ENCODE assay signal across 1 cellular context in the genomic region with DNA sequence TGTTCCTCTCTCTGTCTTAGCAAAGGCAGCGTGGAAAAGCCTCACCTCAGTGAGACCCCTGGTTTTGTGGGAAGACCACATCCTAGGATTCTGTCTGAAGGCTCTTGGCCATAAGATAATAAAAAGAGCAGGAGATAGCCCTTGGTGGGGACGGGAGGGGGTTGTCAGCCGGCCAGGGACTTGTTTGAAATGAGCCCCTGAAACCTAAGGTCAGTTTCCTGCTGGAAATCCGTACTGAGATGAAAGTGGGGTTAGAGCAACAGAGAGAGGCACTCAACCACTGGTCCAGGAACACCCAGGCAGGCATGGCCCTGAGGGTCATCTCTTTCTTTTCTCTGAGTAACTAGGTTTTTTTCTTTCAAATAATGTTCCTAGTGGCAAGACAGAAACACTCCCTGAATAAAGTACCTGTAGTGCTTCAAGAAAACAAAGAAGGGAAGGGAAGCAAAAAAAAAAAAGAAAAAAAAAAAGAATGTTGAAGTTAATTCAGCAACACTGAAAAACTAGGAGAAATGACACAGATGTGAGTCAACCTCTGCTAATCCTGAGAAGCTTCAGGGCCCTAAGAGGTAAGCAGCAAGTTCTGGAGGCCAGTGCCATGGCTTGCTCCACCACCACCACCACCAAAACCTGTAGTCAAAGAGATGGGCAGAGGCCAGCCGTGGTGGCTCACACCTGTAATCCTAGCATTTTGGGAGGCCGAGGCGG.
TF ChIP-seq lines count a peak whose summit lies in the region.

No MANE protein-coding gene starts in this region.

TF ChIP-seq in GM23338, 12 proteins besides CTCF, POLR2A, EP300 and RAD21 (continued from another document):
- TF ChIP-seq NANOG (IDR thresholded peaks at IDR 0.05; ENCODE audit: borderline replicate concordance), result no peak
- no peak for TF ChIP-seq EZH2phosphoT487 (IDR thresholded peaks at IDR 0.05; ENCODE audit: unreplicated experiment)
- no peak for TF ChIP-seq EZH2 (IDR thresholded peaks at IDR 0.05; ENCODE audit: low read depth, unreplicated experiment)
- TF ChIP-seq JUNB (IDR thresholded peaks at IDR 0.05; ENCODE audit: unreplicated experiment), result no peak
